Comparison of ENCODE assay signal across 22 cellular contexts in genomic region chr15:41913251-41913650, GRCh38.
"Had no signal": no experiment of that assay in that cellular context is flagged by ENCODE, and none has a peak within 500 bp of the region (broad histone marks: within the 10 kb centered on the region; RNA-seq: fewer than 3 reads in every experiment).

No MANE protein-coding gene starts in this region.

- H3K4me3 ChIP-seq: dorsolateral prefrontal cortex, esophagus squamous epithelium, gastrocnemius medialis, thoracic aorta, vagina had no signal

- H3K9me3 Mint-ChIP-seq: activated naive CD4-positive, alpha-beta T cell treated with anti-CD3 and anti-CD28 coated beads, Interleukin-2, amount 10 ng/mL, durations not matched to agents 7 days and 5 days; activated T-cell treated with anti-CD3 and anti-CD28 coated beads, Interleukin-2, amount 50 U/mL, for 4 hours; memory B cell; nephron progenitor cell; T-helper 2 cell treated with Interferon-gamma antibody and Interleukin-4, amounts not matched to agents 5 μg/mL and 100 μg/mL, for 36 hours; type B pancreatic cell had no signal

- DNase-seq: activated CD4-positive, CD25-positive, alpha-beta regulatory T cell treated with anti-CD3 and anti-CD28 coated beads, Interleukin-2, amount 50 U/mL, for 72 hours; activated CD8-positive, alpha-beta memory T cell treated with anti-CD3 and anti-CD28 coated beads for 24 hours; activated CD8-positive, alpha-beta memory T cell treated with anti-CD3 and anti-CD28 coated beads, Interleukin-2, amount 50 U/mL, for 4 hours; activated effector memory CD4-positive, alpha-beta T cell treated with Interleukin-2 at 50 U/mL for 16 hours; activated naive CD4-positive, alpha-beta T cell treated with anti-CD3 and anti-CD28 coated beads, Interleukin-2, amount 10 ng/mL, durations not matched to agents 7 days and 5 days; activated T-cell treated with anti-CD3 and anti-CD28 coated beads, Interleukin-2, amount 50 U/mL, for 4 hours; amygdala; dorsolateral prefrontal cortex; esophagus squamous epithelium; gastrocnemius medialis; nephron progenitor cell; small intestine; stimulated activated CD4-positive, alpha-beta T cell treated with anti-CD3 and anti-CD28 coated beads, Interleukin-2, amount 100 ng/mL, for 24 hours; stimulated activated naive CD4-positive, alpha-beta T cell; WERI-Rb-1 had no signal

- H3K9ac ChIP-seq: parathyroid adenoma had no signal

- H3K27me3 ChIP-seq: dorsolateral prefrontal cortex, esophagus squamous epithelium, gastrocnemius medialis, vagina had no signal

- H3K4me3 Mint-ChIP-seq: activated naive CD4-positive, alpha-beta T cell treated with anti-CD3 and anti-CD28 coated beads, Interleukin-2, amount 10 ng/mL, durations not matched to agents 7 days and 5 days; activated T-cell treated with anti-CD3 and anti-CD28 coated beads, Interleukin-2, amount 50 U/mL, for 4 hours; memory B cell; nephron progenitor cell; T-helper 2 cell treated with Interferon-gamma antibody and Interleukin-4, amounts not matched to agents 5 μg/mL and 100 μg/mL, for 36 hours; type B pancreatic cell had no signal

- ATAC-seq: activated T-cell treated with anti-CD3 and anti-CD28 coated beads, Interleukin-2, amount 50 U/mL, for 4 hours; gastrocnemius medialis; sciatic nerve had no signal

- H3K27me3 Mint-ChIP-seq: activated naive CD4-positive, alpha-beta T cell treated with anti-CD3 and anti-CD28 coated beads, Interleukin-2, amount 10 ng/mL, durations not matched to agents 7 days and 5 days; memory B cell; type B pancreatic cell had no signal

- H3K27ac Mint-ChIP-seq: activated naive CD4-positive, alpha-beta T cell treated with anti-CD3 and anti-CD28 coated beads, Interleukin-2, amount 10 ng/mL, durations not matched to agents 7 days and 5 days; memory B cell; nephron progenitor cell; T-helper 2 cell treated with Interferon-gamma antibody and Interleukin-4, amounts not matched to agents 5 μg/mL and 100 μg/mL, for 36 hours; type B pancreatic cell had no signal

- H3K36me3 ChIP-seq: WERI-Rb-1 had no signal

- H3K27ac ChIP-seq: parathyroid adenoma, thoracic aorta, vagina, WERI-Rb-1 had no signal

- H3K9me3 ChIP-seq: esophagus squamous epithelium, gastrocnemius medialis, thoracic aorta, vagina had no signal
